17 cellular contexts compared by ENCODE assay signal in genomic region chr9:137679249-137679648, GRCh38.
DNase-seq lines count a peak whose midpoint lies in the region; ATAC-seq and TF ChIP-seq lines count a peak whose summit lies in the region.
"Had no signal": no experiment of that assay in that cellular context is flagged by ENCODE, and none has a peak within 500 bp of the region (broad histone marks: within the 10 kb centered on the region; RNA-seq: fewer than 3 reads in every experiment).

No MANE protein-coding gene starts in this region.

- peak overlapping the region; percentile 46 for H3K4me3 Mint-ChIP-seq in WTC11
- H3K4me3 Mint-ChIP-seq: neural crest cell; stimulated activated naive CD8-positive, alpha-beta T cell treated with anti-CD3 and anti-CD28 coated beads, Interleukin-15, Interleukin-2, amounts not matched to agents 100 ng/mL and 50 ng/mL, for 24 hours had no signal

- peak overlapping the region; percentile 99 for H3K27ac Mint-ChIP-seq in WTC11

- peaks cover 81% of the 10 kb centered on the region for H3K4me1 Mint-ChIP-seq in WTC11

- intact Hi-C loops in left ventricle myocardium superior (cut with micrococcal nuclease): no loop called here

- CTCF ChIA-PET in WTC11 (lab: Charles Lee): interaction anchor here (1.0 to 2.0 kb wide), 3 partner anchors 14 to 93 kb away, joined by 4 to 5 read pairs (median 4); no protein-coding TSS in a partner anchor

- H3K27me3 ChIP-seq in BLaER1 treated with 17β-estradiol and CSF1 and Interleukin-3, amounts not matched to agents 10 nM and 100 nM: no peaks in the 10 kb centered on the region
- H3K27me3 ChIP-seq in HUES48 (ENCODE audit: control insufficient read depth, insufficient read depth, low read length): no peaks in the 10 kb centered on the region
- H3K27me3 ChIP-seq: vagina had no signal

- POLR2A ChIA-PET in WTC11 (lab: Charles Lee): no interaction called here

- H3K27me3 Mint-ChIP-seq in WTC11 (ENCODE audit: low read depth): no peaks in the 10 kb centered on the region
- H3K27me3 Mint-ChIP-seq: stimulated activated naive CD8-positive, alpha-beta T cell treated with anti-CD3 and anti-CD28 coated beads, Interleukin-15, Interleukin-2, amounts not matched to agents 100 ng/mL and 50 ng/mL, for 24 hours had no signal

- peak; percentile 58 for ATAC-seq in WTC11
- no peak for ATAC-seq in left ventricle myocardium superior
- ATAC-seq: left lobe of liver had no signal

- 0 out of 2 replicates have a peak, but pooled peaks cover 3% of the 10 kb centered on the region for H3K9me3 Mint-ChIP-seq in WTC11
- H3K9me3 Mint-ChIP-seq: neural crest cell; stimulated activated naive CD8-positive, alpha-beta T cell treated with anti-CD3 and anti-CD28 coated beads, Interleukin-15, Interleukin-2, amounts not matched to agents 100 ng/mL and 50 ng/mL, for 24 hours had no signal

- no peak for TF ChIP-seq CTCF in WTC11 (IDR thresholded peaks at IDR 0.05)

- H3K4me1 ChIP-seq in BLaER1 treated with 17β-estradiol and CSF1 and Interleukin-3, amounts not matched to agents 10 nM and 100 nM: peaks cover 74 to 94% (median 84%) of the 10 kb centered on the region in 10 experiments
- peaks cover 62% of the 10 kb centered on the region for H3K4me1 ChIP-seq in HUES48 (ENCODE audit: control insufficient read depth, insufficient read depth, low read length)

- H3K27ac ChIP-seq in BLaER1 treated with 17β-estradiol and CSF1 and Interleukin-3, amounts not matched to agents 10 nM and 100 nM: peak overlapping the region in 8 of 11 experiments; percentile 4 to 70 (median 47); a peak in 14 of 22 replicates
- peak overlapping the region; percentile 82 for H3K27ac ChIP-seq in HUES48 (ENCODE audit: low read depth, low read length)
- H3K27ac ChIP-seq: vagina had no signal

- H3K4me3 ChIP-seq in BLaER1 treated with 17β-estradiol and CSF1 and Interleukin-3, amounts not matched to agents 10 nM and 100 nM: no peak overlapping the region
- no peak overlapping the region for H3K4me3 ChIP-seq in HUES48 (ENCODE audit: low read depth, low read length)
- H3K4me3 ChIP-seq: vagina had no signal

- H3K9me3 ChIP-seq in BLaER1 treated with 17β-estradiol and CSF1 and Interleukin-3, amounts not matched to agents 10 nM and 100 nM (replicated peaks in 1 of 11): peaks cover 0 to 14% (median 6%) of the 10 kb centered on the region in 11 experiments; a peak in 10 of 22 replicates
- no peaks in the 10 kb centered on the region for H3K9me3 ChIP-seq in HUES48 (ENCODE audit: control insufficient read depth, insufficient read depth, low read length)
- H3K9me3 ChIP-seq: vagina had no signal

- peaks cover 3% of the 10 kb centered on the region for H3K36me3 Mint-ChIP-seq in WTC11

- peaks cover 9 to 29% (median 15%) of the 10 kb centered on the region in 11 experiments; a peak in 16 of 22 replicates for H3K36me3 ChIP-seq in BLaER1 treated with 17β-estradiol and CSF1 and Interleukin-3, amounts not matched to agents 10 nM and 100 nM
- peaks cover 5% of the 10 kb centered on the region; the same call in 1 of the 2 replicates for H3K36me3 ChIP-seq in HUES48 (ENCODE audit: control insufficient read depth, insufficient read depth, low read length)
- H3K36me3 ChIP-seq: vagina had no signal

- peak overlapping the region; percentile 72 to 90 (median 83) for H3K4me2 ChIP-seq in BLaER1 treated with 17β-estradiol and CSF1 and Interleukin-3, amounts not matched to agents 10 nM and 100 nM

- peak overlapping the region in 8 of 11 experiments; percentile 7 to 48 (median 22); a peak in 10 of 22 replicates for H3K9ac ChIP-seq in BLaER1 treated with 17β-estradiol and CSF1 and Interleukin-3, amounts not matched to agents 10 nM and 100 nM
- no peak overlapping the region for H3K9ac ChIP-seq in HUES48 (ENCODE audit: low read depth, low read length)

- peaks cover 71 to 98% (median 79%) of the 10 kb centered on the region in 11 experiments for H4K20me1 ChIP-seq in BLaER1 treated with 17β-estradiol and CSF1 and Interleukin-3, amounts not matched to agents 10 nM and 100 nM

- no peak for DNase-seq in WTC11 (ENCODE audit: low spot score)
- peak; percentile 38 to 42 for DNase-seq in lung microvascular endothelial cell (ENCODE audit: low read depth in 2 of 2)
- no peak for DNase-seq in activated gamma-delta T cell (lab: John Stamatoyannopoulos, UW)
- DNase-seq in 8988T: no peak
- no peak for DNase-seq in left ventricle myocardium superior
- no peak for DNase-seq in NK-92 (lab: John Stamatoyannopoulos, UW; ENCODE audit: unreplicated experiment)
- DNase-seq: ACHN, GOT3, head of caudate nucleus, NCI-H1436, NCI-H524 treated with DMSO at 0.1 percent for 48 hours had no signal

TF ChIP-seq in WTC11, 78 proteins besides CTCF, POLR2A, EP300 and RAD21:
- TF ChIP-seq NR1H2 (CRISPR knock-in tag; IDR thresholded peaks at IDR 0.05) (no peak), FOXP4 (CRISPR knock-in tag; IDR thresholded peaks at IDR 0.05) (peak; percentile 65; the same call in 1 of the 2 replicates), ZNF423 (CRISPR knock-in tag; IDR thresholded peaks at IDR 0.05) (peak; percentile 56; the same call in 1 of the 2 replicates), ETV6 (CRISPR knock-in tag; IDR thresholded peaks at IDR 0.05) (peak; percentile 74; the same call in 1 of the 2 replicates), FOXK1 (CRISPR knock-in tag; IDR thresholded peaks at IDR 0.05) (peak; percentile 65; the same call in 1 of the 2 replicates)

Comparison
In these comparisons a context has a peak if more than half of its experiments do, and no peak if none do; other contexts are left out.
1. DNase-seq: peak in lung microvascular endothelial cell (2 of 2); none in WTC11 (single experiment), activated gamma-delta T cell (single experiment), 8988T (single experiment), left ventricle myocardium superior (single experiment) and NK-92 (single experiment).